Comparison of ENCODE assay signal across 8 cellular contexts in genomic region chr2:210476194-210477128, GRCh38. TPM values are rescaled to one million over a fixed set of nuclear protein-coding genes. Genes with fewer than 3 reads are reported as not detected.
DNase-seq lines count a peak whose midpoint lies in the region; ATAC-seq and TF ChIP-seq lines count a peak whose summit lies in the region.

Gene LANCL1, minus strand, starts transcription at chr2:210476759. Its CDS starts 363 bp downstream, at chr2:210476396.

- peak within 1 kb of the TSS; percentile 79 to 88 for H3K9ac ChIP-seq in colonic mucosa (ENCODE audit: low read depth in 2 of 2, low read length in 2 of 2)

- TF ChIP-seq CTCF in colonic mucosa (IDR thresholded peaks at IDR 0.05): no peak

- H3K4me3 ChIP-seq in colonic mucosa: peak within 1 kb of the TSS; percentile 88

- no peaks in the 10 kb centered on the region for H3K9me3 ChIP-seq in colonic mucosa

- H3K4me1 ChIP-seq in colonic mucosa: no peaks in the 10 kb centered on the region

- peak within 1 kb of the TSS; percentile 63 for H3K27ac ChIP-seq in colonic mucosa

- H3K36me3 ChIP-seq in colonic mucosa: no peaks in the 10 kb centered on the region

- H3K27me3 ChIP-seq in colonic mucosa: no peaks in the 10 kb centered on the region

- peak; percentile 100 for ATAC-seq in HG03439 (IDR thresholded peaks at IDR 0.05; ENCODE audit: unreplicated experiment)

- TF ChIP-seq POLR2A in GM19193 (IDR thresholded peaks at IDR 0.05; ENCODE audit: extremely low read depth, insufficient read depth, insufficient read length): peak; percentile 86

- DNase-seq in Ammon's horn (ENCODE audit: low spot score) (peak; percentile 98), NCI-H524 (lab: John Stamatoyannopoulos, UW) (peak; percentile 73 to 90), colonic mucosa (peak; percentile 94), kidney tubule cell (ENCODE audit: low spot score) (peak; percentile 89)
- DNase-seq in activated CD4-positive, alpha-beta T cell treated with anti-CD3 and anti-CD28 coated beads for 48 hours: peak; percentile 88
- peak; percentile 59 to 76 (median 64) for DNase-seq in stimulated activated CD4-positive, alpha-beta T cell treated with anti-CD3 and anti-CD28 coated beads, Interleukin-1b, Interleukin-23, amount 100 ng/mL, for 24 hours (ENCODE audit: low read depth in 4 of 4, low spot score in 1 of 4)

- intact Hi-C loops in colonic mucosa (cut with DNase I): no loop called here

RNA-seq across cellular contexts. Expression of gene LANCL1, which starts in this region (rescaled TPM):
- 10 to 100 TPM; 24.2 to 27.0 TPM for total RNA-seq in colonic mucosa

Comparison
In these comparisons a context has a peak if more than half of its experiments do, and no peak if none do; other contexts are left out.
1. Peak in every context shown above with its lines: DNase-seq, ATAC-seq, H3K4me3 ChIP-seq and H3K27ac ChIP-seq.